ENCODE assay signal across 12 cellular contexts in genomic region chr1:220511785-220512184, GRCh38. TPM values are rescaled to one million over a fixed set of nuclear protein-coding genes. Genes with fewer than 3 reads are reported as not detected.
DNase-seq lines count a peak whose midpoint lies in the region; ATAC-seq and TF ChIP-seq lines count a peak whose summit lies in the region.
"Had no signal": no experiment of that assay in that cellular context is flagged by ENCODE, and none has a peak within 500 bp of the region (broad histone marks: within the 10 kb centered on the region; RNA-seq: fewer than 3 reads in every experiment).

No MANE protein-coding gene starts in this region.

- H2AFZ ChIP-seq in GM23338: no peak overlapping the region
- H2AFZ ChIP-seq in trophoblast cell (ENCODE audit: insufficient read depth, low read length, poor library complexity): no peak overlapping the region

- H3K23ac ChIP-seq in trophoblast cell (ENCODE audit: low read length): no peak overlapping the region

- H3K4ac ChIP-seq in trophoblast cell (ENCODE audit: low read depth, low read length): no peak overlapping the region

- H3K9ac ChIP-seq in trophoblast cell (ENCODE audit: low read length): no peak overlapping the region

- H4K91ac ChIP-seq in trophoblast cell (ENCODE audit: low read depth, low read length): no peak overlapping the region

- H3K4me1 Mint-ChIP-seq in GM23338: peaks cover 11% of the 10 kb centered on the region; the same call in 2 of the 3 replicates
- H3K4me1 Mint-ChIP-seq: stimulated activated naive CD8-positive, alpha-beta T cell treated with anti-CD3 and anti-CD28 coated beads, Interleukin-15, amount 100 ng/mL, for 72 hours had no signal

- no peak overlapping the region for H3K4me3 ChIP-seq in GM23338
- no peak overlapping the region for H3K4me3 ChIP-seq in trophoblast cell (ENCODE audit: low read depth, low read length)

- H3K4me2 ChIP-seq in GM23338 (no peak overlapping the region), trophoblast cell (ENCODE audit: low read length) (no peak overlapping the region)

- intact Hi-C loops in Right ventricle myocardium superior (cut with DNase I): no loop called here

- no peaks in the 10 kb centered on the region for H4K20me1 ChIP-seq in GM23338 (replicated peaks; ENCODE audit: insufficient read depth)

- TF ChIP-seq CTCF in GM23338 (conservative IDR thresholded peaks at IDR 0.05; ENCODE audit: low read depth in 2 of 2) (peak; percentile 60 to 69), VCaP (conservative IDR thresholded peaks at IDR 0.05) (peak; percentile 24; the same call in 1 of the 2 replicates)

- no peak overlapping the region for H3K27ac Mint-ChIP-seq in GM23338
- H3K27ac Mint-ChIP-seq: CD4-positive, alpha-beta T cell; dendritic cell treated with granulocyte-macrophage colony-stimulating factor and Interleukin-4, amounts not matched to agents 40 ng/mL and 50 ng/mL, for 4 days; stimulated activated naive CD8-positive, alpha-beta T cell treated with anti-CD3 and anti-CD28 coated beads, Interleukin-15, amount 100 ng/mL, for 72 hours had no signal

- no peaks in the 10 kb centered on the region for H3K36me3 Mint-ChIP-seq in GM23338 (ENCODE audit: low read depth)

- ATAC-seq in GM23338 (peak; percentile 99), Right ventricle myocardium superior (ENCODE audit: poor library complexity) (peak; percentile 81), HG02852 (IDR thresholded peaks at IDR 0.05; ENCODE audit: unreplicated experiment) (no peak), HG02610 (IDR thresholded peaks at IDR 0.05; ENCODE audit: unreplicated experiment) (no peak), GM21423 (IDR thresholded peaks at IDR 0.05; ENCODE audit: unreplicated experiment) (no peak)
- ATAC-seq: stimulated activated naive CD8-positive, alpha-beta T cell treated with anti-CD3 and anti-CD28 coated beads, Interleukin-15, amount 100 ng/mL, for 72 hours had no signal

- H3K79me2 ChIP-seq in GM23338 (replicated peaks; ENCODE audit: insufficient read depth) (no peaks in the 10 kb centered on the region), trophoblast cell (ENCODE audit: control insufficient read depth, insufficient read depth, low read length, poor library complexity) (no peaks in the 10 kb centered on the region)

- no CpG with 5 or more reads among the region's 4 CpGs for WGBS in trophoblast cell (ENCODE audit: extremely low coverage, insufficient coverage, insufficient read length)

- H2BK5ac ChIP-seq in trophoblast cell (ENCODE audit: low read depth, low read length, poor library complexity): no peak overlapping the region

- no peaks in the 10 kb centered on the region; the same call in 1 of the 2 replicates for H3K9me2 ChIP-seq in GM23338 (ENCODE audit: insufficient read depth)

- H3K79me1 ChIP-seq in trophoblast cell (ENCODE audit: low read length): peaks cover 3% of the 10 kb centered on the region

- no peak overlapping the region for H4K12ac ChIP-seq in trophoblast cell (ENCODE audit: low read depth, low read length)

- no peak overlapping the region for H2BK12ac ChIP-seq in trophoblast cell (ENCODE audit: low read length)

- H3K18ac ChIP-seq in trophoblast cell (ENCODE audit: low read length): no peak overlapping the region

- DNase-seq in GM23338 (ENCODE audit: low spot score) (peak; percentile 79), Right ventricle myocardium superior (no peak), trophoblast cell (peak; percentile 79 to 90), NCI-H446 treated with DMSO at 0.1 percent for 48 hours (lab: John Stamatoyannopoulos, UW) (no peak)
- DNase-seq: CD4-positive, alpha-beta T cell; stimulated activated CD4-positive, alpha-beta T cell treated with anti-CD3 and anti-CD28 coated beads, Interleukin-4, amount 100 ng/mL, for 4 hours; stimulated activated naive CD8-positive, alpha-beta T cell treated with anti-CD3 and anti-CD28 coated beads, Interleukin-15, amount 100 ng/mL, for 72 hours had no signal

- H3K27me3 ChIP-seq in GM23338 (ENCODE audit: insufficient read depth): no peaks in the 10 kb centered on the region
- no peaks in the 10 kb centered on the region for H3K27me3 ChIP-seq in trophoblast cell (ENCODE audit: insufficient read depth, low read length)

- H3K4me3 Mint-ChIP-seq in GM23338: no peak overlapping the region
- H3K4me3 Mint-ChIP-seq: CD4-positive, alpha-beta T cell; dendritic cell treated with granulocyte-macrophage colony-stimulating factor and Interleukin-4, amounts not matched to agents 40 ng/mL and 50 ng/mL, for 4 days; stimulated activated naive CD8-positive, alpha-beta T cell treated with anti-CD3 and anti-CD28 coated beads, Interleukin-15, amount 100 ng/mL, for 72 hours had no signal

- no peak overlapping the region for H2AK5ac ChIP-seq in trophoblast cell (ENCODE audit: low read length)

- no peaks in the 10 kb centered on the region for H3K36me3 ChIP-seq in GM23338 (ENCODE audit: insufficient read depth)
- H3K36me3 ChIP-seq in trophoblast cell (ENCODE audit: control insufficient read depth in 1 of 2, insufficient read depth in 2 of 2, low read length in 2 of 2): no peaks in the 10 kb centered on the region

- no peak overlapping the region for H2BK120ac ChIP-seq in trophoblast cell (ENCODE audit: insufficient read depth, low read length, poor library complexity)

- H3K27me3 Mint-ChIP-seq in GM23338 (ENCODE audit: insufficient read depth, low read depth, poor library complexity): no peaks in the 10 kb centered on the region
- H3K27me3 Mint-ChIP-seq: dendritic cell treated with granulocyte-macrophage colony-stimulating factor and Interleukin-4, amounts not matched to agents 40 ng/mL and 50 ng/mL, for 4 days had no signal

- H3K14ac ChIP-seq in trophoblast cell (ENCODE audit: low read length): no peak overlapping the region

- H3F3A ChIP-seq in GM23338 (replicated peaks; ENCODE audit: low read depth): no peaks in the 10 kb centered on the region

- no peaks in the 10 kb centered on the region for H3K9me3 ChIP-seq in trophoblast cell (ENCODE audit: insufficient read depth, low read depth, low read length)

- H3K27ac ChIP-seq in GM23338 (ENCODE audit: low read depth): no peak overlapping the region
- peak overlapping the region; percentile 9; the same call in 1 of the 2 replicates for H3K27ac ChIP-seq in VCaP
- H3K27ac ChIP-seq in trophoblast cell (ENCODE audit: low read depth, low read length): no peak overlapping the region

- peaks cover 12% of the 10 kb centered on the region; the same call in 1 of the 2 replicates for H3K4me1 ChIP-seq in GM23338 (ENCODE audit: insufficient read depth)
- peaks cover 0 to 2% of the 10 kb centered on the region in 2 experiments for H3K4me1 ChIP-seq in trophoblast cell (ENCODE audit: control insufficient read depth in 1 of 2, insufficient read depth in 2 of 2, low read length in 2 of 2)

- H3K9me3 Mint-ChIP-seq in GM23338: no peaks in the 10 kb centered on the region
- H3K9me3 Mint-ChIP-seq: CD4-positive, alpha-beta T cell; dendritic cell treated with granulocyte-macrophage colony-stimulating factor and Interleukin-4, amounts not matched to agents 40 ng/mL and 50 ng/mL, for 4 days had no signal

- H4K8ac ChIP-seq in trophoblast cell (ENCODE audit: low read depth, low read length): no peak overlapping the region

TF ChIP-seq in GM23338, 12 proteins besides CTCF, POLR2A, EP300 and RAD21 (continues in another document):
- TF ChIP-seq, protein P1, sequence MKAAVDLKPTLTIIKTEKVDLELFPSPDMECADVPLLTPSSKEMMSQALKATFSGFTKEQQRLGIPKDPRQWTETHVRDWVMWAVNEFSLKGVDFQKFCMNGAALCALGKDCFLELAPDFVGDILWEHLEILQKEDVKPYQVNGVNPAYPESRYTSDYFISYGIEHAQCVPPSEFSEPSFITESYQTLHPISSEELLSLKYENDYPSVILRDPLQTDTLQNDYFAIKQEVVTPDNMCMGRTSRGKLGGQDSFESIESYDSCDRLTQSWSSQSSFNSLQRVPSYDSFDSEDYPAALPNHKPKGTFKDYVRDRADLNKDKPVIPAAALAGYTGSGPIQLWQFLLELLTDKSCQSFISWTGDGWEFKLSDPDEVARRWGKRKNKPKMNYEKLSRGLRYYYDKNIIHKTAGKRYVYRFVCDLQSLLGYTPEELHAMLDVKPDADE (IDR thresholded peaks at IDR 0.05): no peak
- TF ChIP-seq STAT1 (IDR thresholded peaks at IDR 0.05; ENCODE audit: unreplicated experiment) (no peak), CREB1 (CRISPR knock-in tag; IDR thresholded peaks at IDR 0.05; ENCODE audit: low read depth) (no peak), JUNB (IDR thresholded peaks at IDR 0.05; ENCODE audit: unreplicated experiment) (no peak), REST (IDR thresholded peaks at IDR 0.05; ENCODE audit: unreplicated experiment) (no peak), EZH2 (IDR thresholded peaks at IDR 0.05; ENCODE audit: low read depth, unreplicated experiment) (no peak), ZNF114 (CRISPR knock-in tag; IDR thresholded peaks at IDR 0.05) (no peak), EZH2phosphoT487 (IDR thresholded peaks at IDR 0.05; ENCODE audit: unreplicated experiment) (no peak), NANOG (IDR thresholded peaks at IDR 0.05; ENCODE audit: borderline replicate concordance) (no peak), POLR2AphosphoS5 (IDR thresholded peaks at IDR 0.05; ENCODE audit: low read depth) (no peak)

RNA-seq across cellular contexts. Expression of gene MARK1, which starts 16.2 kb away (rescaled TPM):
- 13.6 and 13.9 TPM in 2 replicates for total RNA-seq in GM23338 (2014; rRNA removed; shearing (Covaris generic))
- 9.7 and 11.1 TPM in 2 replicates for polyA plus RNA-seq in GM23338 (2016; fragmentation: Nextera tagmentation; extraction: Ambion mirVana)
- total RNA-seq in Right ventricle myocardium superior: 13.7 TPM
- polyA plus RNA-seq in trophoblast cell (2013): 7.1 and 7.9 TPM in 2 replicates
- total RNA-seq: CD4-positive, alpha-beta T cell had no signal

Comparison
In these comparisons a context has a peak if more than half of its experiments do, and no peak if none do; other contexts are left out.
1. ATAC-seq: peak in GM23338 (single experiment) and Right ventricle myocardium superior (single experiment); none in HG02852 (single experiment), HG02610 (single experiment) and GM21423 (single experiment).
2. DNase-seq: peak in GM23338 (single experiment) and trophoblast cell (2 of 2); none in Right ventricle myocardium superior (single experiment) and NCI-H446 treated with DMSO at 0.1 percent for 48 hours (single experiment).